Comparison of ENCODE assay signal across 15 cellular contexts in genomic region chr5:141250576-141250975, GRCh38. TPM values are rescaled to one million over a fixed set of nuclear protein-coding genes. Genes with fewer than 3 reads are reported as not detected.
"Had no signal": no experiment of that assay in that cellular context is flagged by ENCODE, and none has a peak within 500 bp of the region (broad histone marks: within the 10 kb centered on the region; RNA-seq: fewer than 3 reads in every experiment).

No MANE protein-coding gene starts in this region.

- DNase-seq: foreskin keratinocyte; head of caudate nucleus; mammary epithelial cell; mucosa of descending colon; naive thymus-derived CD8-positive, alpha-beta T cell; posterior cingulate gyrus; sigmoid colon; stimulated activated CD4-positive, alpha-beta T cell treated with anti-CD3 and anti-CD28 coated beads, Interleukin-2, amount 100 ng/mL, for 24 hours; stimulated activated CD4-positive, alpha-beta T cell treated with anti-CD3 and anti-CD28 coated beads, Interleukin-4, amount 100 ng/mL, for 4 hours; stimulated activated naive CD4-positive, alpha-beta T cell; stomach; trophoblast cell had no signal

- H3K27me3 ChIP-seq: foreskin keratinocyte, hepatocyte, sigmoid colon, stomach had no signal

- H3K27ac ChIP-seq: foreskin keratinocyte, hepatocyte, sigmoid colon, skin epidermis, stomach had no signal

- H3K4me1 ChIP-seq: foreskin keratinocyte, sigmoid colon, stomach had no signal

- H3K4me3 ChIP-seq: hepatocyte, mucosa of descending colon, sigmoid colon, skin epidermis, stomach had no signal

RNA-seq across cellular contexts. Expression of gene PCDHB15, which starts 5.4 kb away (rescaled TPM):
- total RNA-seq: naive thymus-derived CD8-positive, alpha-beta T cell had no signal

RNA-seq across cellular contexts. Expression of gene PCDHB14, which starts 27.4 kb away (rescaled TPM):
- total RNA-seq: foreskin keratinocyte; naive thymus-derived CD8-positive, alpha-beta T cell had no signal

RNA-seq across cellular contexts. Expression of gene PCDHB13, which starts 36.9 kb away (rescaled TPM):
- total RNA-seq: foreskin keratinocyte; naive thymus-derived CD8-positive, alpha-beta T cell had no signal

RNA-seq across cellular contexts. Expression of gene PCDHB12, which starts 42.1 kb away (rescaled TPM):
- total RNA-seq: epithelial cell of proximal tubule; foreskin keratinocyte; naive thymus-derived CD8-positive, alpha-beta T cell had no signal

RNA-seq across cellular contexts. Expression of gene PCDHB11, which starts 51.1 kb away (rescaled TPM):
- total RNA-seq: foreskin keratinocyte; naive thymus-derived CD8-positive, alpha-beta T cell had no signal
